In the genomic region with DNA sequence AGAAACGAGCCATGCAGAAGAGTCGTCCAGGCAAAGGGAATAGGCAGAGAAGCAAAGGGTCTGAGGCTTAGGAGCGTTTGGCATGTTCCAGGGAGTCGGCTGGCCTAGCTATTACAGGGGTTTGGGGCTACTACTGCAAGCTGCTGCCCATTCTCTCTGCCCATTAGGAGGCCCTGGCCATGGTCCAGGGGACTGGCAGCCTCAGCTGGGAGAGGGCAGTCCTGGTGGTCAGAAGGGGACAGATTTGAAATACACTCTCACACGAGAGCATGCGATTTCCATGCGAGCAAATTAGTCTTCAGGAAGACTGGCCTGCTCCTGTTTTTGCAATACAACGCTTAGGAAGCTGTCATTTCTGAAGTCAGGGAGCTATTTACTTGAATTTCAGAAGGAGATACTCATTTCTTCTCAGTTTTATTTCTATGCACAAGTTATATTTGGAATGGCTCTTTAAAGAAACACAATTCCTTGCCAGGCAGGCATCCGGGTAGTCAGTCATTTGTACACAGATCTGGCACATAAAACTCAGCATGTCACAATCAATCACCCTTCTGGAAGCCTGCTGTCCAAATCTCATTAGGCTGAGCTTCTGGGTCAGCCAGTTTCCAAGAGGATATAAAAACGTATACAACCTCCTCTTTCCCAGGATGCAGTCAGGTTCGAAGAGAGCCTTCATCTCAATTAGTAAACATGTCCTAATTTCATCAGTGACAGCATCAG, we compare ENCODE assay signal across 15 cellular contexts. TPM values are rescaled to one million over a fixed set of nuclear protein-coding genes. Genes with fewer than 3 reads are reported as not detected.
A peak's percentile ranks its signal among the peaks of the same experiment; 100 is the strongest.
DNase-seq lines count a peak whose midpoint lies in the region; ATAC-seq lines count a peak whose summit lies in the region.
"Had no signal": no experiment of that assay in that cellular context is flagged by ENCODE, and none has a peak within 500 bp of the region (broad histone marks: within the 10 kb centered on the region; RNA-seq: fewer than 3 reads in every experiment).

No MANE protein-coding gene starts in this region.

- no peak for ATAC-seq in GM18520 (IDR thresholded peaks at IDR 0.05; ENCODE audit: unreplicated experiment)
- no peak for ATAC-seq in HG03342 (IDR thresholded peaks at IDR 0.05; ENCODE audit: unreplicated experiment)
- ATAC-seq: T-cell had no signal

- H3K4me3 ChIP-seq in mesodermal cell (ENCODE audit: extremely low read depth, insufficient read depth, low read length, poor library complexity, severe bottlenecking), result no peak overlapping the region
- H3K4me3 ChIP-seq: vagina had no signal

- H3K4me3 Mint-ChIP-seq in activated T-helper 1 cell treated with anti-CD3 and anti-CD28 coated beads, Interleukin-12 subunit alpha, Interleukin-12 subunit beta, Interleukin-2, Interleukin-4 antibody, amounts not matched to agents 30 ng/mL and 10 ng/mL and 1 ng/mL, durations not matched to agents 14 hours and 24 hours and 36 hours, result no peak overlapping the region
- H3K4me3 Mint-ChIP-seq: T-cell had no signal

- H3K4me1 ChIP-seq in mesodermal cell (ENCODE audit: control insufficient read depth, insufficient read depth, low read length, poor library complexity, severe bottlenecking), result peaks cover 10% of the 10 kb centered on the region
- H3K4me1 ChIP-seq: vagina had no signal

- peak; percentile 56 for DNase-seq in Ammon's horn (ENCODE audit: low spot score)
- DNase-seq in NCI-H146 (lab: John Stamatoyannopoulos, UW), result peak; percentile 64
- DNase-seq in activated T-helper 1 cell treated with anti-CD3 and anti-CD28 coated beads, Interleukin-12 subunit alpha, Interleukin-12 subunit beta, Interleukin-2, Interleukin-4 antibody, amounts not matched to agents 30 ng/mL and 10 ng/mL and 1 ng/mL, durations not matched to agents 14 hours and 24 hours and 36 hours (ENCODE audit: low spot score), result no peak
- no peak for DNase-seq in stimulated activated CD4-positive, alpha-beta T cell treated with anti-CD3 and anti-CD28 coated beads, Interleukin-12 subunit alpha, Interleukin-12 subunit beta, amount 100 ng/mL, for 4 hours
- DNase-seq: activated gamma-delta T cell; central memory CD4-positive, alpha-beta T cell; naive B cell; small intestine; T-cell had no signal

- H3K9me3 ChIP-seq in mesodermal cell (ENCODE audit: control insufficient read depth, low read length), result no peaks in the 10 kb centered on the region
- H3K9me3 ChIP-seq: vagina had no signal

- 78 to 88% methylated on average over 8 to 10 of the region's 11 CpGs for WGBS in mesodermal cell (ENCODE audit: insufficient coverage in 2 of 2), 2 experiments

- H3K27ac Mint-ChIP-seq in activated T-helper 1 cell treated with anti-CD3 and anti-CD28 coated beads, Interleukin-12 subunit alpha, Interleukin-12 subunit beta, Interleukin-2, Interleukin-4 antibody, amounts not matched to agents 30 ng/mL and 10 ng/mL and 1 ng/mL, durations not matched to agents 14 hours and 24 hours and 36 hours, result no peak overlapping the region

- peaks cover 34% of the 10 kb centered on the region for H3K27me3 Mint-ChIP-seq in activated T-helper 1 cell treated with anti-CD3 and anti-CD28 coated beads, Interleukin-12 subunit alpha, Interleukin-12 subunit beta, Interleukin-2, Interleukin-4 antibody, amounts not matched to agents 30 ng/mL and 10 ng/mL and 1 ng/mL, durations not matched to agents 14 hours and 24 hours and 36 hours (ENCODE audit: insufficient read depth)

- H3K36me3 Mint-ChIP-seq in activated T-helper 1 cell treated with anti-CD3 and anti-CD28 coated beads, Interleukin-12 subunit alpha, Interleukin-12 subunit beta, Interleukin-2, Interleukin-4 antibody, amounts not matched to agents 30 ng/mL and 10 ng/mL and 1 ng/mL, durations not matched to agents 14 hours and 24 hours and 36 hours (ENCODE audit: low read depth), result peaks cover 1% of the 10 kb centered on the region
- H3K36me3 Mint-ChIP-seq: naive B cell, T-cell had no signal

- H3K27ac ChIP-seq in angular gyrus (ENCODE audit: low read depth, low read length), result peak overlapping the region; percentile 51
- peak overlapping the region; percentile 37 for H3K27ac ChIP-seq in mesodermal cell (ENCODE audit: low read depth, low read length, severe bottlenecking)
- H3K27ac ChIP-seq: vagina had no signal

- no peaks in the 10 kb centered on the region for H3K36me3 ChIP-seq in mesodermal cell (ENCODE audit: control insufficient read depth, insufficient read depth, low read length)
- H3K36me3 ChIP-seq: vagina had no signal

- intact Hi-C loops in activated T-helper 1 cell treated with anti-CD3 and anti-CD28 coated beads, Interleukin-12 subunit alpha, Interleukin-12 subunit beta, Interleukin-2, Interleukin-4 antibody, amounts not matched to agents 30 ng/mL and 10 ng/mL and 1 ng/mL, durations not matched to agents 14 hours and 24 hours and 36 hours (cut with micrococcal nuclease), result no loop called here

- no peaks in the 10 kb centered on the region for H3K9me3 Mint-ChIP-seq in activated T-helper 1 cell treated with anti-CD3 and anti-CD28 coated beads, Interleukin-12 subunit alpha, Interleukin-12 subunit beta, Interleukin-2, Interleukin-4 antibody, amounts not matched to agents 30 ng/mL and 10 ng/mL and 1 ng/mL, durations not matched to agents 14 hours and 24 hours and 36 hours
- H3K9me3 Mint-ChIP-seq: naive B cell, T-cell had no signal

- H3K4me1 Mint-ChIP-seq in activated T-helper 1 cell treated with anti-CD3 and anti-CD28 coated beads, Interleukin-12 subunit alpha, Interleukin-12 subunit beta, Interleukin-2, Interleukin-4 antibody, amounts not matched to agents 30 ng/mL and 10 ng/mL and 1 ng/mL, durations not matched to agents 14 hours and 24 hours and 36 hours (ENCODE audit: low read depth), result no peaks in the 10 kb centered on the region
- H3K4me1 Mint-ChIP-seq: T-cell had no signal

RNA-seq across cellular contexts. Expression of gene PROM1, which starts 27.0 kb away (rescaled TPM):
- polyA plus RNA-seq in mesodermal cell (2013, experiment 1 of 2), result 14.7 TPM
- polyA plus RNA-seq in mesodermal cell (2013, experiment 2 of 2), result 18.0 TPM
- not detected in 2 replicates for total RNA-seq in activated T-helper 1 cell treated with anti-CD3 and anti-CD28 coated beads, Interleukin-12 subunit alpha, Interleukin-12 subunit beta, Interleukin-2, Interleukin-4 antibody, amounts not matched to agents 30 ng/mL and 10 ng/mL and 1 ng/mL, durations not matched to agents 14 hours and 24 hours and 36 hours
- total RNA-seq: LHCN-M2, vagina had no signal

Comparison
In these comparisons a context has a peak if more than half of its experiments do, and no peak if none do; other contexts are left out.
1. DNase-seq: peak in Ammon's horn (single experiment) and NCI-H146 (single experiment); none in activated T-helper 1 cell treated with anti-CD3 and anti-CD28 coated beads, Interleukin-12 subunit alpha, Interleukin-12 subunit beta, Interleukin-2, Interleukin-4 antibody, amounts not matched to agents 30 ng/mL and 10 ng/mL and 1 ng/mL, durations not matched to agents 14 hours and 24 hours and 36 hours (single experiment) and stimulated activated CD4-positive, alpha-beta T cell treated with anti-CD3 and anti-CD28 coated beads, Interleukin-12 subunit alpha, Interleukin-12 subunit beta, amount 100 ng/mL, for 4 hours (single experiment).